ENCODE assay signal across 8 cellular contexts in genomic region chr13:97873398-97873797, GRCh38.
"Had no signal": no experiment of that assay in that cellular context is flagged by ENCODE, and none has a peak within 500 bp of the region (broad histone marks: within the 10 kb centered on the region; RNA-seq: fewer than 3 reads in every experiment).

No MANE protein-coding gene starts in this region.

- DNase-seq: GM23248, GOT3, H7, HFFc6, IMR-90, Karpas-422, KBM-7 had no signal

- ATAC-seq: HCT116 had no signal
